24 cellular contexts compared by ENCODE assay signal in the genomic region with DNA sequence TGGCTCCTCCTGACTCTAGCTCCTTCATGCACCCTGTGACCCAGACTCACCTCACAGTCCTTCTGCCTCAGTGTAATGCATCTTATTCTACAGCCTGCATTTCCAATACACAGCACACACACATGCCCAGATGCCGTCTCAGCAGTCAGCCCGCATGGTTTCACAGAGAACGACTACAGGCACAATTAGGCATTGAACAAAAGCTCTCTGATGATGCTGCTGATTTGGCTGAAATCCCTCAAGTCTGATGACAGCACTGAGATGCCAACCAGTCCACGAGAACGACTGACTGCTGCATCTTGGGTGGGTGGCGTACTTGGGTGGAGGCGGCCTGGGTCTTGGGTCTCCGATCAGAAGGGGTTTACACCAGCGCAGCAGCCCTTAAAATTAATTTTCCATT.
A peak's percentile ranks its signal among the peaks of the same experiment; 100 is the strongest.
DNase-seq lines count a peak whose midpoint lies in the region; ATAC-seq and TF ChIP-seq lines count a peak whose summit lies in the region.
"Had no signal": no experiment of that assay in that cellular context is flagged by ENCODE, and none has a peak within 500 bp of the region (broad histone marks: within the 10 kb centered on the region; RNA-seq: fewer than 3 reads in every experiment).

No MANE protein-coding gene starts in this region.

- no peaks in the 10 kb centered on the region for H3F3A ChIP-seq in neural progenitor cell (ENCODE audit: low read depth)

- ATAC-seq in natural killer cell (no peak), HG03432 (IDR thresholded peaks at IDR 0.05; ENCODE audit: unreplicated experiment) (no peak), HG02610 (IDR thresholded peaks at IDR 0.05; ENCODE audit: unreplicated experiment) (no peak), psoas muscle (no peak)
- ATAC-seq in natural killer cell treated with Interleukin-12 subunit alpha and Interleukin-12 subunit beta and Interleukin-15 and Interleukin-18, amount 100 ng/mL, for 72 hours: no peak
- ATAC-seq: activated CD8-positive, alpha-beta memory T cell treated with anti-CD3 and anti-CD28 coated beads, Interleukin-2, amount 10 ng/mL, durations not matched to agents 7 days and 5 days; HepG2; left colon had no signal

- H3K36me3 ChIP-seq in neural progenitor cell: no peaks in the 10 kb centered on the region
- no peaks in the 10 kb centered on the region for H3K36me3 ChIP-seq in psoas muscle (ENCODE audit: insufficient read depth in 1 of 2, low read depth in 1 of 2)
- H3K36me3 ChIP-seq: colonic mucosa, tibial artery had no signal

- H3K27ac Mint-ChIP-seq in natural killer cell (peak overlapping the region; percentile 32 to 60), neural progenitor cell (peak overlapping the region; percentile 52)
- H3K27ac Mint-ChIP-seq in natural killer cell treated with Interleukin-12 subunit alpha and Interleukin-12 subunit beta and Interleukin-15 and Interleukin-18, amount 100 ng/mL, for 72 hours: peak overlapping the region in 1 of 2 donors; percentile 78
- H3K27ac Mint-ChIP-seq: activated CD4-positive, alpha-beta T cell treated with anti-CD3 and anti-CD28 coated beads, Interleukin-2, amount 10 ng/mL, durations not matched to agents 24 days and 14 days; activated CD8-positive, alpha-beta memory T cell treated with anti-CD3 and anti-CD28 coated beads, Interleukin-2, amount 10 ng/mL, durations not matched to agents 7 days and 5 days; activated naive CD4-positive, alpha-beta T cell treated with anti-CD3 and anti-CD28 coated beads, Interleukin-2, amount 50 U/mL, for 24 hours; B cell; mesothelial cell of epicardium had no signal

- peaks cover 62 to 68% of the 10 kb centered on the region in 2 donors for H3K4me1 Mint-ChIP-seq in natural killer cell
- peaks cover 21 to 27% of the 10 kb centered on the region in 2 donors for H3K4me1 Mint-ChIP-seq in natural killer cell treated with Interleukin-12 subunit alpha and Interleukin-12 subunit beta and Interleukin-15 and Interleukin-18, amount 100 ng/mL, for 72 hours (ENCODE audit: low read depth in 2 of 2)
- H3K4me1 Mint-ChIP-seq in neural progenitor cell: peaks cover 8% of the 10 kb centered on the region
- H3K4me1 Mint-ChIP-seq: activated CD4-positive, alpha-beta T cell treated with anti-CD3 and anti-CD28 coated beads, Interleukin-2, amount 10 ng/mL, durations not matched to agents 24 days and 14 days; activated CD8-positive, alpha-beta memory T cell treated with anti-CD3 and anti-CD28 coated beads, Interleukin-2, amount 10 ng/mL, durations not matched to agents 7 days and 5 days; activated naive CD4-positive, alpha-beta T cell treated with anti-CD3 and anti-CD28 coated beads, Interleukin-2, amount 50 U/mL, for 24 hours; B cell had no signal

- TF ChIP-seq CTCF in natural killer cell (IDR thresholded peaks at IDR 0.05) (no peak), neural progenitor cell (IDR thresholded peaks at IDR 0.05) (no peak), psoas muscle (IDR thresholded peaks at IDR 0.05) (no peak)

- H3K4me2 ChIP-seq in neural progenitor cell: no peak overlapping the region

- H3K4me1 ChIP-seq in neural progenitor cell (peaks cover 4% of the 10 kb centered on the region), psoas muscle (peaks cover 31% of the 10 kb centered on the region)
- H3K4me1 ChIP-seq: Caco-2 had no signal

- no peaks in the 10 kb centered on the region for H3K79me2 ChIP-seq in neural progenitor cell (ENCODE audit: low read depth)

- H3K27me3 Mint-ChIP-seq in natural killer cell (ENCODE audit: low read depth in 2 of 2) (no peaks in the 10 kb centered on the region), neural progenitor cell (ENCODE audit: insufficient read depth, low read depth) (no peaks in the 10 kb centered on the region)
- no peaks in the 10 kb centered on the region for H3K27me3 Mint-ChIP-seq in natural killer cell treated with Interleukin-12 subunit alpha and Interleukin-12 subunit beta and Interleukin-15 and Interleukin-18, amount 100 ng/mL, for 72 hours
- H3K27me3 Mint-ChIP-seq: activated CD8-positive, alpha-beta memory T cell treated with anti-CD3 and anti-CD28 coated beads, Interleukin-2, amount 10 ng/mL, durations not matched to agents 7 days and 5 days; activated naive CD4-positive, alpha-beta T cell treated with anti-CD3 and anti-CD28 coated beads, Interleukin-2, amount 50 U/mL, for 24 hours; B cell had no signal

- 81 to 93% (median 82%) methylated on average over 9 of the region's 9 CpGs for WGBS in psoas muscle, 3 donors

- H3K9me3 ChIP-seq in neural progenitor cell (ENCODE audit: low read depth) (no peaks in the 10 kb centered on the region), psoas muscle (no peaks in the 10 kb centered on the region)
- H3K9me3 ChIP-seq: Caco-2, colonic mucosa, tibial artery had no signal

- no peak for DNase-seq in natural killer cell
- no peak for DNase-seq in natural killer cell treated with Interleukin-12 subunit alpha and Interleukin-12 subunit beta and Interleukin-15 and Interleukin-18, amount 100 ng/mL, for 72 hours (ENCODE audit: low spot score)
- DNase-seq in foreskin melanocyte: peak; percentile 80
- DNase-seq in neural progenitor cell (ENCODE audit: low spot score): no peak
- no peak for DNase-seq in psoas muscle
- no peak for DNase-seq in NCI-H1930 (lab: John Stamatoyannopoulos, UW)
- DNase-seq: activated CD4-positive, alpha-beta T cell treated with anti-CD3 and anti-CD28 coated beads, Interleukin-2, amount 10 ng/mL, durations not matched to agents 24 days and 14 days; activated CD8-positive, alpha-beta memory T cell treated with anti-CD3 and anti-CD28 coated beads, Interleukin-2, amount 10 ng/mL, durations not matched to agents 7 days and 5 days; Caco-2; colonic mucosa; left colon; NCI-H1092 treated with DMSO at 0.1 percent for 48 hours; NCI-H2081 treated with DMSO at 0.1 percent for 48 hours; SIG-M5; stimulated activated CD4-positive, alpha-beta T cell treated with anti-CD3 and anti-CD28 coated beads, Interleukin-2, amount 100 ng/mL, for 48 hours; stimulated activated naive CD4-positive, alpha-beta T cell; tibial artery had no signal

- H3K4me3 ChIP-seq in neural progenitor cell (no peak overlapping the region), psoas muscle (no peak overlapping the region)
- H3K4me3 ChIP-seq: colonic mucosa, tibial artery had no signal

- H3K27me3 ChIP-seq in neural progenitor cell: no peaks in the 10 kb centered on the region
- no peaks in the 10 kb centered on the region for H3K27me3 ChIP-seq in psoas muscle (ENCODE audit: insufficient read depth in 3 of 3, low read length in 2 of 3)
- H3K27me3 ChIP-seq: colonic mucosa, tibial artery had no signal

- H3K9ac ChIP-seq in neural progenitor cell: no peak overlapping the region

- no peaks in the 10 kb centered on the region for H3K36me3 Mint-ChIP-seq in natural killer cell
- H3K36me3 Mint-ChIP-seq in natural killer cell treated with Interleukin-12 subunit alpha and Interleukin-12 subunit beta and Interleukin-15 and Interleukin-18, amount 100 ng/mL, for 72 hours: no peaks in the 10 kb centered on the region
- H3K36me3 Mint-ChIP-seq in neural progenitor cell: no peaks in the 10 kb centered on the region
- H3K36me3 Mint-ChIP-seq: activated CD8-positive, alpha-beta memory T cell treated with anti-CD3 and anti-CD28 coated beads, Interleukin-2, amount 10 ng/mL, durations not matched to agents 7 days and 5 days had no signal

- H3K4me3 Mint-ChIP-seq in natural killer cell (no peak overlapping the region), neural progenitor cell (no peak overlapping the region)
- no peak overlapping the region for H3K4me3 Mint-ChIP-seq in natural killer cell treated with Interleukin-12 subunit alpha and Interleukin-12 subunit beta and Interleukin-15 and Interleukin-18, amount 100 ng/mL, for 72 hours
- H3K4me3 Mint-ChIP-seq: activated CD4-positive, alpha-beta T cell treated with anti-CD3 and anti-CD28 coated beads, Interleukin-2, amount 10 ng/mL, durations not matched to agents 24 days and 14 days; activated CD8-positive, alpha-beta memory T cell treated with anti-CD3 and anti-CD28 coated beads, Interleukin-2, amount 10 ng/mL, durations not matched to agents 7 days and 5 days; activated naive CD4-positive, alpha-beta T cell treated with anti-CD3 and anti-CD28 coated beads, Interleukin-2, amount 50 U/mL, for 24 hours; B cell; mesothelial cell of epicardium had no signal

- H3K9me3 Mint-ChIP-seq in natural killer cell: no peaks in the 10 kb centered on the region
- no peaks in the 10 kb centered on the region for H3K9me3 Mint-ChIP-seq in natural killer cell treated with Interleukin-12 subunit alpha and Interleukin-12 subunit beta and Interleukin-15 and Interleukin-18, amount 100 ng/mL, for 72 hours
- H3K9me3 Mint-ChIP-seq in neural progenitor cell: no peaks in the 10 kb centered on the region
- H3K9me3 Mint-ChIP-seq: activated CD4-positive, alpha-beta T cell treated with anti-CD3 and anti-CD28 coated beads, Interleukin-2, amount 10 ng/mL, durations not matched to agents 24 days and 14 days; activated naive CD4-positive, alpha-beta T cell treated with anti-CD3 and anti-CD28 coated beads, Interleukin-2, amount 50 U/mL, for 24 hours; mesothelial cell of epicardium had no signal

- intact Hi-C loops in natural killer cell (cut with micrococcal nuclease): no loop called here
- intact Hi-C loops in psoas muscle (cut with DNase I): no loop called here

- peak overlapping the region; percentile 48 for H2AFZ ChIP-seq in neural progenitor cell (replicated peaks)

- H4K20me1 ChIP-seq in neural progenitor cell (ENCODE audit: low read depth): no peaks in the 10 kb centered on the region

- no peak overlapping the region for H3K27ac ChIP-seq in neural progenitor cell
- H3K27ac ChIP-seq in psoas muscle: no peak overlapping the region
- H3K27ac ChIP-seq: colonic mucosa, HL-60, tibial artery had no signal
